In genomic region chr3:35505181-35505580, GRCh38 we compare ENCODE assay signal across 14 cellular contexts.
DNase-seq lines count a peak whose midpoint lies in the region; ATAC-seq and TF ChIP-seq lines count a peak whose summit lies in the region.
"Had no signal": no experiment of that assay in that cellular context is flagged by ENCODE, and none has a peak within 500 bp of the region (broad histone marks: within the 10 kb centered on the region; RNA-seq: fewer than 3 reads in every experiment).

No MANE protein-coding gene starts in this region.

- no peak for TF ChIP-seq CTCF in chondrocyte (IDR thresholded peaks at IDR 0.05)
- TF ChIP-seq CTCF in neural crest cell (conservative IDR thresholded peaks at IDR 0.05): no peak
- no peak for TF ChIP-seq CTCF in foreskin fibroblast (IDR thresholded peaks at IDR 0.05; ENCODE audit: low read depth, low read length)

- ATAC-seq in HG03378 (IDR thresholded peaks at IDR 0.05; ENCODE audit: unreplicated experiment) (no peak), HG02938 (IDR thresholded peaks at IDR 0.05; ENCODE audit: unreplicated experiment) (no peak)

- peaks cover 8% of the 10 kb centered on the region for H3K9me3 Mint-ChIP-seq in chondrocyte (ENCODE audit: low read depth)
- no peaks in the 10 kb centered on the region for H3K9me3 Mint-ChIP-seq in neural crest cell

- H3K27ac Mint-ChIP-seq in chondrocyte (ENCODE audit: unreplicated experiment) (no peak overlapping the region), neural crest cell (ENCODE audit: unreplicated experiment) (no peak overlapping the region)
- H3K27ac Mint-ChIP-seq: T-helper 2 cell treated with Interferon-gamma antibody and Interleukin-4, amounts not matched to agents 5 μg/mL and 100 μg/mL, for 36 hours had no signal

- peak; percentile 89 for DNase-seq in D341Med (ENCODE audit: low spot score)
- DNase-seq in LHCN-M2 (ENCODE audit: low read depth): peak; percentile 5
- DNase-seq in chondrocyte (ENCODE audit: low spot score): peak; percentile 56
- DNase-seq in neural crest cell (ENCODE audit: low read depth, low spot score): peak; percentile 8
- no peak for DNase-seq in mucosa of gallbladder (ENCODE audit: low spot score)
- no peak for DNase-seq in foreskin fibroblast
- DNase-seq: activated CD4-positive, alpha-beta T cell treated with anti-CD3 and anti-CD28 coated beads, Interleukin-2, amount 50 U/mL, for 4 hours; AML-193; dermis blood vessel endothelial cell; midbrain; uterus had no signal

- no peak overlapping the region for H3K4me3 Mint-ChIP-seq in chondrocyte (ENCODE audit: unreplicated experiment)
- no peak overlapping the region for H3K4me3 Mint-ChIP-seq in neural crest cell
- H3K4me3 Mint-ChIP-seq: T-helper 2 cell treated with Interferon-gamma antibody and Interleukin-4, amounts not matched to agents 5 μg/mL and 100 μg/mL, for 36 hours had no signal

- H3K4me3 ChIP-seq in foreskin fibroblast (ENCODE audit: low read depth in 1 of 2, low read length in 2 of 2): no peak overlapping the region
- H3K4me3 ChIP-seq: uterus had no signal

- H3K27me3 Mint-ChIP-seq in chondrocyte (ENCODE audit: low read depth) (peaks cover 2% of the 10 kb centered on the region), neural crest cell (ENCODE audit: low read depth) (no peaks in the 10 kb centered on the region)

- H3K4me1 Mint-ChIP-seq in chondrocyte (ENCODE audit: low read depth) (peaks cover 7% of the 10 kb centered on the region), neural crest cell (peaks cover 3% of the 10 kb centered on the region)

- peaks cover 3% of the 10 kb centered on the region for H3K36me3 Mint-ChIP-seq in chondrocyte (ENCODE audit: low read depth)
- H3K36me3 Mint-ChIP-seq in neural crest cell (ENCODE audit: low read depth): no peaks in the 10 kb centered on the region

Comparison
In these comparisons a context has a peak if more than half of its experiments do, and no peak if none do; other contexts are left out.
1. DNase-seq: peak in D341Med (single experiment), LHCN-M2 (single experiment), chondrocyte (single experiment) and neural crest cell (single experiment); none in mucosa of gallbladder (single experiment) and foreskin fibroblast (0 of 2).